ENCODE assay signal across 13 cellular contexts in genomic region chr2:189676471-189676870, GRCh38.
"Had no signal": no experiment of that assay in that cellular context is flagged by ENCODE, and none has a peak within 500 bp of the region (broad histone marks: within the 10 kb centered on the region; RNA-seq: fewer than 3 reads in every experiment).

No MANE protein-coding gene starts in this region.

- H3K4me3 ChIP-seq: hepatocyte, neural progenitor cell, upper lobe of left lung had no signal

- H3K27ac ChIP-seq: epithelial cell of prostate, hepatocyte, neural progenitor cell, upper lobe of left lung had no signal

- H3K36me3 ChIP-seq: neural progenitor cell had no signal

- H2AFZ ChIP-seq: hepatocyte, neural progenitor cell had no signal

- H3K9ac ChIP-seq: neural progenitor cell had no signal

- H3K9me3 ChIP-seq: upper lobe of left lung had no signal

- H3K27me3 ChIP-seq: hepatocyte, neural progenitor cell, upper lobe of left lung had no signal

- H3K4me2 ChIP-seq: hepatocyte, neural progenitor cell had no signal

- DNase-seq: activated CD4-positive, alpha-beta T cell treated with anti-CD3 and anti-CD28 coated beads for 4 hours; activated CD8-positive, alpha-beta memory T cell treated with anti-CD3 and anti-CD28 coated beads, Interleukin-2, amount 50 U/mL, for 4 hours; activated CD8-positive, alpha-beta T cell treated with anti-CD3 and anti-CD28 coated beads for 36 hours; activated effector memory CD4-positive, alpha-beta T cell treated with anti-CD3 and anti-CD28 coated beads, Interleukin-2, amount 50 U/mL, for 16 hours; activated T-cell treated with anti-CD3 and anti-CD28 coated beads, Interleukin-2, amount 50 U/mL, for 48 hours; amygdala; T-helper 2 cell; upper lobe of left lung had no signal

- ATAC-seq: activated CD8-positive, alpha-beta T cell treated with anti-CD3 and anti-CD28 coated beads for 36 hours; left lobe of liver; WTC11 had no signal
